ENCODE assay signal across 34 cellular contexts in genomic region chr13:112117955-112118302, GRCh38. TPM values are rescaled to one million over a fixed set of nuclear protein-coding genes. Genes with fewer than 3 reads are reported as not detected.
"Had no signal": no experiment of that assay in that cellular context is flagged by ENCODE, and none has a peak within 500 bp of the region (broad histone marks: within the 10 kb centered on the region; RNA-seq: fewer than 3 reads in every experiment).

No MANE protein-coding gene starts in this region.

- H3K27ac ChIP-seq: lower lobe of right lung, neural progenitor cell, ovary, right atrium auricular region, testis, thyroid gland, transverse colon, upper lobe of left lung had no signal

- DNase-seq: hypothalamus; immature natural killer cell; kidney glomerular epithelial cell; left cardiac atrium; left ventricle myocardium superior; lower lobe of right lung; mammary epithelial cell; mesenchymal stem cell; naive B cell; natural killer cell; nephron progenitor cell; ovary; small intestine; stimulated activated CD4-positive, alpha-beta T cell treated with anti-CD3 and anti-CD28 coated beads, Interleukin-1b, Interleukin-23, amount 100 ng/mL, for 48 hours; stimulated activated CD4-positive, alpha-beta T cell treated with anti-CD3 and anti-CD28 coated beads, Interleukin-2, amount 100 ng/mL, for 48 hours; stimulated activated CD4-positive, alpha-beta T cell treated with anti-CD3 and anti-CD28 coated beads, Interleukin-4, amount 100 ng/mL, for 4 hours; stimulated activated CD8-positive, alpha-beta memory T cell treated with anti-CD3 and anti-CD28 coated beads, Interleukin-4, amount 100 ng/mL, for 48 hours; stimulated activated naive CD4-positive, alpha-beta T cell treated with Interleukin-2 at 50 U/mL for 16 hours; stimulated activated naive CD8-positive, alpha-beta T cell treated with anti-CD3 and anti-CD28 coated beads, Interleukin-15, amount 100 ng/mL, for 72 hours; testis; thyroid gland; transverse colon; upper lobe of left lung had no signal

- H3K27me3 ChIP-seq: neural progenitor cell, ovary, right atrium auricular region, testis, thyroid gland, upper lobe of left lung had no signal

- H3K9me3 ChIP-seq: lower lobe of right lung, ovary, right atrium auricular region, testis, thyroid gland, transverse colon, upper lobe of left lung had no signal

- H3K4me1 ChIP-seq: lower lobe of right lung, right atrium auricular region, testis, thyroid gland, upper lobe of left lung had no signal

- H3K4me3 ChIP-seq: lower lobe of right lung, neural progenitor cell, ovary, right atrium auricular region, testis, thyroid gland, transverse colon, upper lobe of left lung had no signal

- ATAC-seq: left cardiac atrium; left lobe of liver; left ventricle myocardium superior; lower lobe of right lung; natural killer cell; sciatic nerve; stimulated activated memory B cell treated with anti-CD40 and anti-IgM and Interleukin-4, amounts not matched to agents 10 μg/mL and 1 μg/mL and 100 μg/mL, for 72 hours had no signal

- H3K36me3 ChIP-seq: lower lobe of right lung, neural progenitor cell, ovary, right atrium auricular region, thyroid gland, transverse colon, upper lobe of left lung had no signal

RNA-seq across cellular contexts. Expression of gene SOX1, which starts 51.0 kb away (rescaled TPM):
- total RNA-seq: left cardiac atrium, left lobe of liver, left ventricle myocardium superior, lower lobe of right lung, mammary epithelial cell, mesothelial cell of epicardium, mononuclear cell, natural killer cell, omental fat pad, ovary, pulmonary artery endothelial cell, renal cortical epithelial cell, right atrium auricular region, sciatic nerve, transverse colon, upper lobe of left lung, urinary bladder had no signal
- polyA plus RNA-seq: immature natural killer cell, mammary epithelial cell, ovary, urinary bladder had no signal
